34 cellular contexts compared by ENCODE assay signal in genomic region chr16:22413819-22414218, GRCh38.
"Had no signal": no experiment of that assay in that cellular context is flagged by ENCODE, and none has a peak within 500 bp of the region (broad histone marks: within the 10 kb centered on the region; RNA-seq: fewer than 3 reads in every experiment).

No MANE protein-coding gene starts in this region.

- H3K9me3 ChIP-seq: MG63 had no signal

- H3K27ac ChIP-seq: KMS-11 had no signal

- H3K9ac ChIP-seq: KMS-11 had no signal

- H3K4me3 ChIP-seq: MG63 had no signal

- H3K4me2 ChIP-seq: KMS-11 had no signal

- DNase-seq: Kasumi-1, KG1, MG63, MM.1S, MV-4-11, NCI-H1048, NCI-H1092, NCI-H1092 treated with DMSO at 0.1 percent for 48 hours, NCI-H1105, NCI-H1105 treated with DMSO at 0.1 percent for 48 hours, NCI-H1417, NCI-H1417 treated with DMSO at 0.1 percent for 48 hours, NCI-H1436, NCI-H1436 treated with DMSO at 0.1 percent for 48 hours, NCI-H146, NCI-H1694, NCI-H1694 treated with DMSO at 0.1 percent for 48 hours, NCI-H187, NCI-H187 treated with DMSO at 0.1 percent for 48 hours, NCI-H1930, NCI-H2029, NCI-H2029 treated with DMSO at 0.1 percent for 48 hours, NCI-H2081, NCI-H2081 treated with DMSO at 0.1 percent for 48 hours, NCI-H2107, NCI-H2171, NCI-H2171 treated with DMSO at 0.1 percent for 48 hours, NCI-H2227 treated with DMSO at 0.1 percent for 48 hours, NCI-H345, NCI-H446, NCI-H446 treated with DMSO at 0.1 percent for 48 hours, NCI-H510A, NCI-H510A treated with DMSO at 0.1 percent for 48 hours had no signal

- H3K27me3 ChIP-seq: MG63 had no signal
